Comparison of ENCODE assay signal across 7 cellular contexts in the genomic region with DNA sequence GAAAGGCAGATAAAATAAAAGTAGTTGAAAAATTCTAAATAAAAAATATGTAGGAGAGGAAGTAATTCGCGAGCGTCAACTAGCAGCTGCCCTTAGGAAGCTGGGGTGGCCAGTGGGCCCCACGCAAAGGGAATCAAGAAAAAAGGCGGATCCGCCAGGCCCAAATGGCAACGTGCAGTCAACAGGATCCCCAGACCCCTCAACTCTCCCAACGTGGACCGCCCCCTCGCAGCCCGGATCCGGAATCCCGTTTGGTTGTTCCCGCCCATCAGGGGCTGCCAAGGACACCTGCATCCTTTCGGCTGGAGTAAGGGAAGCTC. TPM values are rescaled to one million over a fixed set of nuclear protein-coding genes. Genes with fewer than 3 reads are reported as not detected.
DNase-seq lines count a peak whose midpoint lies in the region; ATAC-seq and TF ChIP-seq lines count a peak whose summit lies in the region.

No MANE protein-coding gene starts in this region.

- H2AFZ ChIP-seq in SK-N-SH (ENCODE audit: low read depth): peak overlapping the region; percentile 85

- no peaks in the 10 kb centered on the region for H3K27me3 ChIP-seq in SK-N-SH (ENCODE audit: insufficient read depth)
- no peaks in the 10 kb centered on the region for H3K27me3 ChIP-seq in gastroesophageal sphincter
- no peaks in the 10 kb centered on the region for H3K27me3 ChIP-seq in psoas muscle (ENCODE audit: insufficient read depth in 3 of 3, low read length in 2 of 3)

- H3K9me3 ChIP-seq in SK-N-SH (no peaks in the 10 kb centered on the region), gastroesophageal sphincter (no peaks in the 10 kb centered on the region), psoas muscle (no peaks in the 10 kb centered on the region)

- peak overlapping the region; percentile 84 for H3K4me2 ChIP-seq in SK-N-SH

- TF ChIP-seq POLR2A in gastroesophageal sphincter (IDR thresholded peaks at IDR 0.05): no peak

- ATAC-seq in GM18867 (IDR thresholded peaks at IDR 0.05; ENCODE audit: unreplicated experiment) (peak; percentile 26), HG02623 (IDR thresholded peaks at IDR 0.05; ENCODE audit: unreplicated experiment) (peak; percentile 14), gastroesophageal sphincter (peak; percentile 63), psoas muscle (peak; percentile 36 to 67 (median 50)), GM18868 (IDR thresholded peaks at IDR 0.05; ENCODE audit: unreplicated experiment) (no peak)

- WGBS in SK-N-SH (ENCODE audit: low lambda C conversion rate): under 1% methylated on average over 15 of the region's 15 CpGs
- WGBS in gastroesophageal sphincter (ENCODE audit: low coverage in 1 of 2), 2 donors: 1 to 3% methylated on average over 10 to 14 of the region's 15 CpGs
- WGBS in psoas muscle, 3 donors: 0 to 1% (median 0%) methylated on average over 15 of the region's 15 CpGs

- H3K9me2 ChIP-seq in SK-N-SH: no peaks in the 10 kb centered on the region

- DNase-seq in SK-N-SH (peak; percentile 87), psoas muscle (no peak), NCI-H510A (lab: John Stamatoyannopoulos, UW) (no peak)

- peak; percentile 3; the same call in 1 of the 2 replicates for TF ChIP-seq RAD21 in SK-N-SH (IDR thresholded peaks at IDR 0.05; ENCODE audit: low read length)

- H3K27ac ChIP-seq in SK-N-SH (ENCODE audit: low read depth in 2 of 2, low read length in 1 of 2) (peak overlapping the region; percentile 96; a peak in 3 of 4 replicates), gastroesophageal sphincter (peak overlapping the region in 3 of 4 donors; percentile 79 to 84 (median 84)), psoas muscle (no peak overlapping the region)

- POLR2A ChIA-PET in SK-N-SH (lab: Yijun Ruan, JAX): interaction anchor here (0.6 to 2.0 kb wide), 12 partner anchors 8 to 1586 kb away, joined by 3 to 18 read pairs (median 4); a partner anchor contains a TSS

- peaks cover 39% of the 10 kb centered on the region for H3K79me2 ChIP-seq in SK-N-SH (ENCODE audit: insufficient read depth)

- peak overlapping the region; percentile 94 for H3K4me3 ChIP-seq in SK-N-SH (ENCODE audit: low read depth in 2 of 2, low read length in 1 of 2)
- peak overlapping the region; percentile 51 to 71 for H3K4me3 ChIP-seq in gastroesophageal sphincter
- peak overlapping the region; percentile 98 for H3K4me3 ChIP-seq in psoas muscle

- H3K36me3 ChIP-seq in SK-N-SH (replicated peaks in 1 of 2; ENCODE audit: control insufficient read depth in 1 of 2, insufficient read depth in 2 of 2, low read length in 1 of 2) (peaks cover 13 to 16% of the 10 kb centered on the region in 2 experiments), gastroesophageal sphincter (peaks cover 0 to 25% of the 10 kb centered on the region in 2 donors), psoas muscle (ENCODE audit: insufficient read depth in 1 of 2, low read depth in 1 of 2) (peaks cover 4 to 23% of the 10 kb centered on the region in 2 donors)

- TF ChIP-seq EP300 in SK-N-SH (IDR thresholded peaks at IDR 0.05; ENCODE audit: borderline replicate concordance in 1 of 2, low read depth in 1 of 2, low read length in 1 of 2): no peak
- TF ChIP-seq EP300 in gastroesophageal sphincter (IDR thresholded peaks at IDR 0.05): no peak

- no peak for TF ChIP-seq CTCF in SK-N-SH (IDR thresholded peaks at IDR 0.05)
- TF ChIP-seq CTCF in gastroesophageal sphincter (IDR thresholded peaks at IDR 0.05): no peak
- TF ChIP-seq CTCF in psoas muscle (IDR thresholded peaks at IDR 0.05): no peak

- H3K4me1 ChIP-seq in SK-N-SH (ENCODE audit: control insufficient read depth in 1 of 2, insufficient read depth in 2 of 2, low read depth in 1 of 2, low read length in 1 of 2) (peaks cover 0 to 7% of the 10 kb centered on the region in 2 experiments; a peak in 2 of 4 replicates), gastroesophageal sphincter (peaks cover 0 to 28% (median 10%) of the 10 kb centered on the region in 3 donors), psoas muscle (peaks cover 13% of the 10 kb centered on the region)

- peak overlapping the region; percentile 90 for H3K9ac ChIP-seq in SK-N-SH

- H3F3A ChIP-seq in SK-N-SH (replicated peaks; ENCODE audit: insufficient read depth): no peaks in the 10 kb centered on the region

- CTCF ChIA-PET in SK-N-SH (lab: Yijun Ruan, JAX): interaction anchor here (1.0 to 1.9 kb wide), 4 partner anchors 8 to 54 kb away, joined by 3 to 4 read pairs (median 3); no protein-coding TSS in a partner anchor

- intact Hi-C loops in psoas muscle (cut with DNase I): loop anchor here (5.0 kb wide), 2 partner anchors 36 to 174 kb away; no protein-coding TSS in a partner anchor

- no peaks in the 10 kb centered on the region for H4K20me1 ChIP-seq in SK-N-SH (ENCODE audit: insufficient read depth)

TF ChIP-seq in SK-N-SH, 30 proteins besides CTCF, POLR2A, EP300 and RAD21 (continues in another document):
- TF ChIP-seq POLR2AphosphoS5 (IDR thresholded peaks at IDR 0.05; ENCODE audit: low read depth, low read length) (peak; percentile 85), GABPA (IDR thresholded peaks at IDR 0.05; ENCODE audit: low read depth) (peak; percentile 82), MXI1 (IDR thresholded peaks at IDR 0.05; ENCODE audit: low read depth, low read length) (peak; percentile 94), FOSL2 (IDR thresholded peaks at IDR 0.05; ENCODE audit: borderline replicate concordance, low read depth) (no peak), MEF2A (IDR thresholded peaks at IDR 0.05; ENCODE audit: borderline replicate concordance, low read depth) (no peak), RFX5 (IDR thresholded peaks at IDR 0.05; ENCODE audit: low read length) (no peak)
- TF ChIP-seq, protein P1, sequence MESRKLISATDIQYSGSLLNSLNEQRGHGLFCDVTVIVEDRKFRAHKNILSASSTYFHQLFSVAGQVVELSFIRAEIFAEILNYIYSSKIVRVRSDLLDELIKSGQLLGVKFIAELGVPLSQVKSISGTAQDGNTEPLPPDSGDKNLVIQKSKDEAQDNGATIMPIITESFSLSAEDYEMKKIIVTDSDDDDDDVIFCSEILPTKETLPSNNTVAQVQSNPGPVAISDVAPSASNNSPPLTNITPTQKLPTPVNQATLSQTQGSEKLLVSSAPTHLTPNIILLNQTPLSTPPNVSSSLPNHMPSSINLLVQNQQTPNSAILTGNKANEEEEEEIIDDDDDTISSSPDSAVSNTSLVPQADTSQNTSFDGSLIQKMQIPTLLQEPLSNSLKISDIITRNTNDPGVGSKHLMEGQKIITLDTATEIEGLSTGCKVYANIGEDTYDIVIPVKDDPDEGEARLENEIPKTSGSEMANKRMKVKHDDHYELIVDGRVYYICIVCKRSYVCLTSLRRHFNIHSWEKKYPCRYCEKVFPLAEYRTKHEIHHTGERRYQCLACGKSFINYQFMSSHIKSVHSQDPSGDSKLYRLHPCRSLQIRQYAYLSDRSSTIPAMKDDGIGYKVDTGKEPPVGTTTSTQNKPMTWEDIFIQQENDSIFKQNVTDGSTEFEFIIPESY (IDR thresholded peaks at IDR 0.05; ENCODE audit: borderline replicate concordance, low read depth): no peak
- TF ChIP-seq, protein P2, sequence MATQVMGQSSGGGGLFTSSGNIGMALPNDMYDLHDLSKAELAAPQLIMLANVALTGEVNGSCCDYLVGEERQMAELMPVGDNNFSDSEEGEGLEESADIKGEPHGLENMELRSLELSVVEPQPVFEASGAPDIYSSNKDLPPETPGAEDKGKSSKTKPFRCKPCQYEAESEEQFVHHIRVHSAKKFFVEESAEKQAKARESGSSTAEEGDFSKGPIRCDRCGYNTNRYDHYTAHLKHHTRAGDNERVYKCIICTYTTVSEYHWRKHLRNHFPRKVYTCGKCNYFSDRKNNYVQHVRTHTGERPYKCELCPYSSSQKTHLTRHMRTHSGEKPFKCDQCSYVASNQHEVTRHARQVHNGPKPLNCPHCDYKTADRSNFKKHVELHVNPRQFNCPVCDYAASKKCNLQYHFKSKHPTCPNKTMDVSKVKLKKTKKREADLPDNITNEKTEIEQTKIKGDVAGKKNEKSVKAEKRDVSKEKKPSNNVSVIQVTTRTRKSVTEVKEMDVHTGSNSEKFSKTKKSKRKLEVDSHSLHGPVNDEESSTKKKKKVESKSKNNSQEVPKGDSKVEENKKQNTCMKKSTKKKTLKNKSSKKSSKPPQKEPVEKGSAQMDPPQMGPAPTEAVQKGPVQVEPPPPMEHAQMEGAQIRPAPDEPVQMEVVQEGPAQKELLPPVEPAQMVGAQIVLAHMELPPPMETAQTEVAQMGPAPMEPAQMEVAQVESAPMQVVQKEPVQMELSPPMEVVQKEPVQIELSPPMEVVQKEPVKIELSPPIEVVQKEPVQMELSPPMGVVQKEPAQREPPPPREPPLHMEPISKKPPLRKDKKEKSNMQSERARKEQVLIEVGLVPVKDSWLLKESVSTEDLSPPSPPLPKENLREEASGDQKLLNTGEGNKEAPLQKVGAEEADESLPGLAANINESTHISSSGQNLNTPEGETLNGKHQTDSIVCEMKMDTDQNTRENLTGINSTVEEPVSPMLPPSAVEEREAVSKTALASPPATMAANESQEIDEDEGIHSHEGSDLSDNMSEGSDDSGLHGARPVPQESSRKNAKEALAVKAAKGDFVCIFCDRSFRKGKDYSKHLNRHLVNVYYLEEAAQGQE (IDR thresholded peaks at IDR 0.05; ENCODE audit: low read depth, low read length): 0 out of 2 replicates have a peak, but pooled peaks have one; percentile 21

RNA-seq across cellular contexts. Expression of a gene that starts 0.3 kb away (rescaled TPM):
- polyA plus RNA-seq in SK-N-SH (2012; rRNA removed) (3.3 and 4.6 TPM in 2 replicates), psoas muscle (under 1 TPM; 0.42 to 0.96 (median 0.58) TPM)
- 2.3 TPM in 2 replicates for polyA plus RNA-seq in SK-N-SH (2012; cell fraction: cytosol; rRNA removed)
- polyA plus RNA-seq in SK-N-SH (2012; cell fraction: nucleus; rRNA removed): 8.7 and 15.1 TPM in 2 replicates
- total RNA-seq in gastroesophageal sphincter (1 to 10 TPM; 1.4 to 2.3 (median 2.0) TPM), psoas muscle (under 1 TPM; 0.25 to 0.71 (median 0.43) TPM)

RNA-seq across cellular contexts. Expression of a gene that starts 0.7 kb away (rescaled TPM):
- polyA plus RNA-seq in SK-N-SH (2012; rRNA removed): 4.8 and 6.3 TPM in 2 replicates
- 6.9 and 8.7 TPM in 2 replicates for polyA plus RNA-seq in SK-N-SH (2012; cell fraction: cytosol; rRNA removed)
- polyA plus RNA-seq in SK-N-SH (2012; cell fraction: nucleus; rRNA removed): 3.8 and 8.1 TPM in 2 replicates
- total RNA-seq in gastroesophageal sphincter: 10 to 100 TPM in 3 of 4 donors, 1 to 10 TPM in 1; 8.7 to 16.4 (median 13.1) TPM
- 1 to 10 TPM; 3.2 to 8.4 (median 6.6) TPM for total RNA-seq in psoas muscle
- 10 to 100 TPM in 1 of 3 donors, 1 to 10 TPM in 2; 5.1 to 17.7 (median 6.9) TPM for polyA plus RNA-seq in psoas muscle

RNA-seq across cellular contexts. Expression of a gene that starts 30.5 kb away (rescaled TPM):
- 7.5 and 10.1 TPM in 2 replicates for polyA plus RNA-seq in SK-N-SH (2012; rRNA removed)
- polyA plus RNA-seq in SK-N-SH (2012; cell fraction: cytosol; rRNA removed): 9.5 and 12.0 TPM in 2 replicates
- 2.8 and 9.1 TPM in 2 replicates for polyA plus RNA-seq in SK-N-SH (2012; cell fraction: nucleus; rRNA removed)
- total RNA-seq in gastroesophageal sphincter: 10 to 100 TPM; 14.9 to 27.0 (median 21.2) TPM
- 1 to 10 TPM; 3.8 to 5.0 (median 4.8) TPM for total RNA-seq in psoas muscle
- polyA plus RNA-seq in psoas muscle: 1 to 10 TPM; 2.2 to 8.7 (median 5.6) TPM

RNA-seq across cellular contexts. Expression of a gene that starts 41.2 kb away (rescaled TPM):
- polyA plus RNA-seq in SK-N-SH (2012; rRNA removed): 55.2 and 68.3 TPM in 2 replicates
- 53.1 and 60.7 TPM in 2 replicates for polyA plus RNA-seq in SK-N-SH (2012; cell fraction: cytosol; rRNA removed)
- polyA plus RNA-seq in SK-N-SH (2012; cell fraction: nucleus; rRNA removed): 43.7 and 60.4 TPM in 2 replicates
- total RNA-seq in gastroesophageal sphincter: 10 to 100 TPM; 18.6 to 27.5 (median 20.2) TPM
- total RNA-seq in psoas muscle: 1 to 10 TPM; 6.1 to 9.5 (median 7.8) TPM
- polyA plus RNA-seq in psoas muscle: 10 to 100 TPM in 1 of 3 donors, 1 to 10 TPM in 2; 3.1 to 14.0 (median 7.9) TPM
